ENCODE assay signal across 37 cellular contexts in genomic region chr18:43247944-43248343, GRCh38. TPM values are rescaled to one million over a fixed set of nuclear protein-coding genes. Genes with fewer than 3 reads are reported as not detected.
"Had no signal": no experiment of that assay in that cellular context is flagged by ENCODE, and none has a peak within 500 bp of the region (broad histone marks: within the 10 kb centered on the region; RNA-seq: fewer than 3 reads in every experiment).

No MANE protein-coding gene starts in this region.

- H3K36me3 ChIP-seq: adrenal gland, brain microvascular endothelial cell, breast epithelium had no signal

- FAIRE-seq: astrocyte, TTC549 had no signal

- H3K4me3 ChIP-seq: adrenal gland, body of pancreas, breast epithelium had no signal

- H3K4me1 ChIP-seq: adrenal gland, body of pancreas, breast epithelium had no signal

- H3K27me3 ChIP-seq: adrenal gland, body of pancreas, brain microvascular endothelial cell, breast epithelium had no signal

- DNase-seq: activated B cell treated with CpG ODN at 0.5 μM for 24 hours; activated CD4-positive, alpha-beta memory T cell treated with anti-CD3 and anti-CD28 coated beads for 36 hours; activated CD4-positive, alpha-beta T cell treated with anti-CD3 and anti-CD28 coated beads for 4 hours; activated CD4-positive, alpha-beta T cell treated with anti-CD3 and anti-CD28 coated beads, Interleukin-2, amount 10 ng/mL, durations not matched to agents 24 days and 14 days; activated CD4-positive, alpha-beta T cell treated with anti-CD3 and anti-CD28 coated beads, Interleukin-2, amount 50 U/mL, for 1 hour; activated CD4-positive, alpha-beta T cell treated with anti-CD3 and anti-CD28 coated beads, Interleukin-2, amount 50 U/mL, for 4 hours; activated CD4-positive, CD25-positive, alpha-beta regulatory T cell treated with anti-CD3 and anti-CD28 coated beads, Interleukin-2, amount 50 U/mL, for 72 hours; activated CD8-positive, alpha-beta memory T cell treated with anti-CD3 and anti-CD28 coated beads, Interleukin-2, amount 50 U/mL, for 4 hours; activated CD8-positive, alpha-beta T cell treated with anti-CD3 and anti-CD28 coated beads for 36 hours; activated effector memory CD4-positive, alpha-beta T cell treated with anti-CD3 and anti-CD28 coated beads, Interleukin-2, amount 50 U/mL, for 16 hours; activated gamma-delta T cell treated with Interleukin-2 at 50 U/mL for 16 hours; activated naive CD4-positive, alpha-beta T cell; activated naive CD4-positive, alpha-beta T cell treated with anti-CD3 and anti-CD28 coated beads for 36 hours; activated naive CD4-positive, alpha-beta T cell treated with anti-CD3 and anti-CD28 coated beads, Interleukin-2, amount 50 U/mL, for 16 hours; activated naive CD8-positive, alpha-beta T cell treated with anti-CD3 and anti-CD28 coated beads for 36 hours; activated T-cell treated with anti-CD3 and anti-CD28 coated beads for 4 hours; activated T-cell treated with anti-CD3 and anti-CD28 coated beads, Interleukin-2, amount 50 U/mL, for 1 hour; activated T-cell treated with anti-CD3 and anti-CD28 coated beads, Interleukin-2, amount 50 U/mL, for 4 hours; activated T-cell treated with anti-CD3 and anti-CD28 coated beads, Interleukin-2, amount 50 U/mL, for 72 hours; adrenal gland; amniotic stem cell; aorta; body of pancreas; brain microvascular endothelial cell; central memory CD4-positive, alpha-beta T cell; T-helper 1 cell; T-helper 2 cell; T-helper 9 cell had no signal

- H3K9me3 ChIP-seq: adrenal gland, body of pancreas, breast epithelium had no signal

- ATAC-seq: activated CD8-positive, alpha-beta T cell treated with anti-CD3 and anti-CD28 coated beads for 36 hours; activated naive CD4-positive, alpha-beta T cell treated with anti-CD3 and anti-CD28 coated beads, Interleukin-2, amount 50 U/mL, for 72 hours; activated T-cell treated with anti-CD3 and anti-CD28 coated beads, Interleukin-2, amount 50 U/mL, for 4 hours; activated T-cell treated with anti-CD3 and anti-CD28 coated beads, Interleukin-2, amount 50 U/mL, for 72 hours; activated T-helper 17 cell treated with anti-CD3 and anti-CD28 coated beads, Interleukin-2, amount 50 U/mL, for 72 hours; body of pancreas had no signal

- H3K27ac ChIP-seq: adrenal gland, body of pancreas, brain microvascular endothelial cell, breast epithelium, VCaP had no signal

RNA-seq across cellular contexts. Expression of gene SYT4, which starts 29.3 kb away (rescaled TPM):
- total RNA-seq: activated B cell treated with CpG ODN at 0.5 μM for 24 hours; activated CD4-positive, alpha-beta memory T cell treated with anti-CD3 and anti-CD28 coated beads for 36 hours; activated CD4-positive, alpha-beta T cell treated with anti-CD3 and anti-CD28 coated beads, Interleukin-2, amount 10 ng/mL, durations not matched to agents 24 days and 14 days; activated CD8-positive, alpha-beta memory T cell treated with anti-CD3 and anti-CD28 coated beads for 36 hours; activated CD8-positive, alpha-beta T cell treated with anti-CD3 and anti-CD28 coated beads for 36 hours; activated naive CD4-positive, alpha-beta T cell treated with anti-CD3 and anti-CD28 coated beads for 36 hours; activated naive CD4-positive, alpha-beta T cell treated with anti-CD3 and anti-CD28 coated beads, Interleukin-2, amount 50 U/mL, for 72 hours; activated naive CD8-positive, alpha-beta T cell treated with anti-CD3 and anti-CD28 coated beads for 36 hours; activated T-cell treated with anti-CD3 and anti-CD28 coated beads, Interleukin-2, amount 50 U/mL, for 4 hours; activated T-cell treated with anti-CD3 and anti-CD28 coated beads, Interleukin-2, amount 50 U/mL, for 72 hours; activated T-helper 1 cell treated with anti-CD3 and anti-CD28 coated beads, Interleukin-12 subunit alpha, Interleukin-12 subunit beta, Interleukin-2, Interleukin-4 antibody, amounts not matched to agents 30 ng/mL and 10 ng/mL and 1 ng/mL, durations not matched to agents 14 hours and 24 hours and 36 hours; activated T-helper 17 cell treated with anti-CD3 and anti-CD28 coated beads, Interleukin-2, amount 50 U/mL, for 72 hours; aorta; astrocyte; cardiac septum had no signal
